In genomic region chr7:129689995-129690581, GRCh38 we compare ENCODE assay signal across 1 cellular context.
TF ChIP-seq lines count a peak whose summit lies in the region.

No MANE protein-coding gene starts in this region.

TF ChIP-seq in K562, 482 proteins besides CTCF, POLR2A, EP300 and RAD21 (continued from another document):
- TF ChIP-seq CEBPG (CRISPR knock-in tag; IDR thresholded peaks at IDR 0.05) (peak; percentile 40; the same call in 1 of the 2 replicates), CEBPG (tag; conservative IDR thresholded peaks at IDR 0.05 in 1 of 2, IDR thresholded peaks at IDR 0.05 in 1 of 2) (peak in 1 of 2 experiments; percentile 91; a peak in 2 of 4 replicates), ZNF584 (CRISPR knock-in tag; IDR thresholded peaks at IDR 0.05; ENCODE audit: low read depth) (peak; percentile 71), TFE3 (CRISPR knock-in tag; IDR thresholded peaks at IDR 0.05) (no peak), TFAM (CRISPR knock-in tag; conservative IDR thresholded peaks at IDR 0.05) (no peak), ATF3 (IDR thresholded peaks at IDR 0.05) (peak; percentile 55; the same call in 1 of the 2 replicates), ATF3 (CRISPR knock-in tag; conservative IDR thresholded peaks at IDR 0.05) (no peak), UBTF (IDR thresholded peaks at IDR 0.05; ENCODE audit: borderline replicate concordance in 1 of 2, low read depth in 2 of 2, low read length in 2 of 2) (no peak), NBN (IDR thresholded peaks at IDR 0.05; ENCODE audit: low read depth) (no peak), PHTF2 (CRISPR knock-in tag; IDR thresholded peaks at IDR 0.05) (no peak), SPI1 (IDR thresholded peaks at IDR 0.05; ENCODE audit: borderline replicate concordance, low read depth, low read length) (no peak), PRPF4 (IDR thresholded peaks at IDR 0.05; ENCODE audit: insufficient read depth, low read depth, low read length, poor library complexity, severe bottlenecking) (no peak), ZEB2 (IDR thresholded peaks at IDR 0.05) (no peak), PCBP2 (IDR thresholded peaks at IDR 0.05; ENCODE audit: low read depth, low read length, poor library complexity, severe bottlenecking) (no peak), USF2 (CRISPR knock-in tag; IDR thresholded peaks at IDR 0.05) (no peak), ZNF175 (CRISPR knock-in tag; IDR thresholded peaks at IDR 0.05; ENCODE audit: low read depth) (peak; percentile 12; the same call in 1 of the 2 replicates), KLF10 (CRISPR knock-in tag; IDR thresholded peaks at IDR 0.05) (no peak), SP2 (IDR thresholded peaks at IDR 0.05; ENCODE audit: extremely low read depth, low read depth, low read length, poor library complexity, severe bottlenecking) (no peak), FOXM1 (IDR thresholded peaks at IDR 0.05; ENCODE audit: low read depth) (no peak), FOXM1 (CRISPR knock-in tag; IDR thresholded peaks at IDR 0.05; ENCODE audit: low read depth) (no peak), ZNF197 (CRISPR knock-in tag; IDR thresholded peaks at IDR 0.05; ENCODE audit: low read depth) (no peak), SP1 (CRISPR knock-in tag; IDR thresholded peaks at IDR 0.05) (no peak), ZBTB1 (CRISPR knock-in tag; IDR thresholded peaks at IDR 0.05; ENCODE audit: borderline replicate concordance, low read depth) (no peak)
- TF ChIP-seq, protein P1, sequence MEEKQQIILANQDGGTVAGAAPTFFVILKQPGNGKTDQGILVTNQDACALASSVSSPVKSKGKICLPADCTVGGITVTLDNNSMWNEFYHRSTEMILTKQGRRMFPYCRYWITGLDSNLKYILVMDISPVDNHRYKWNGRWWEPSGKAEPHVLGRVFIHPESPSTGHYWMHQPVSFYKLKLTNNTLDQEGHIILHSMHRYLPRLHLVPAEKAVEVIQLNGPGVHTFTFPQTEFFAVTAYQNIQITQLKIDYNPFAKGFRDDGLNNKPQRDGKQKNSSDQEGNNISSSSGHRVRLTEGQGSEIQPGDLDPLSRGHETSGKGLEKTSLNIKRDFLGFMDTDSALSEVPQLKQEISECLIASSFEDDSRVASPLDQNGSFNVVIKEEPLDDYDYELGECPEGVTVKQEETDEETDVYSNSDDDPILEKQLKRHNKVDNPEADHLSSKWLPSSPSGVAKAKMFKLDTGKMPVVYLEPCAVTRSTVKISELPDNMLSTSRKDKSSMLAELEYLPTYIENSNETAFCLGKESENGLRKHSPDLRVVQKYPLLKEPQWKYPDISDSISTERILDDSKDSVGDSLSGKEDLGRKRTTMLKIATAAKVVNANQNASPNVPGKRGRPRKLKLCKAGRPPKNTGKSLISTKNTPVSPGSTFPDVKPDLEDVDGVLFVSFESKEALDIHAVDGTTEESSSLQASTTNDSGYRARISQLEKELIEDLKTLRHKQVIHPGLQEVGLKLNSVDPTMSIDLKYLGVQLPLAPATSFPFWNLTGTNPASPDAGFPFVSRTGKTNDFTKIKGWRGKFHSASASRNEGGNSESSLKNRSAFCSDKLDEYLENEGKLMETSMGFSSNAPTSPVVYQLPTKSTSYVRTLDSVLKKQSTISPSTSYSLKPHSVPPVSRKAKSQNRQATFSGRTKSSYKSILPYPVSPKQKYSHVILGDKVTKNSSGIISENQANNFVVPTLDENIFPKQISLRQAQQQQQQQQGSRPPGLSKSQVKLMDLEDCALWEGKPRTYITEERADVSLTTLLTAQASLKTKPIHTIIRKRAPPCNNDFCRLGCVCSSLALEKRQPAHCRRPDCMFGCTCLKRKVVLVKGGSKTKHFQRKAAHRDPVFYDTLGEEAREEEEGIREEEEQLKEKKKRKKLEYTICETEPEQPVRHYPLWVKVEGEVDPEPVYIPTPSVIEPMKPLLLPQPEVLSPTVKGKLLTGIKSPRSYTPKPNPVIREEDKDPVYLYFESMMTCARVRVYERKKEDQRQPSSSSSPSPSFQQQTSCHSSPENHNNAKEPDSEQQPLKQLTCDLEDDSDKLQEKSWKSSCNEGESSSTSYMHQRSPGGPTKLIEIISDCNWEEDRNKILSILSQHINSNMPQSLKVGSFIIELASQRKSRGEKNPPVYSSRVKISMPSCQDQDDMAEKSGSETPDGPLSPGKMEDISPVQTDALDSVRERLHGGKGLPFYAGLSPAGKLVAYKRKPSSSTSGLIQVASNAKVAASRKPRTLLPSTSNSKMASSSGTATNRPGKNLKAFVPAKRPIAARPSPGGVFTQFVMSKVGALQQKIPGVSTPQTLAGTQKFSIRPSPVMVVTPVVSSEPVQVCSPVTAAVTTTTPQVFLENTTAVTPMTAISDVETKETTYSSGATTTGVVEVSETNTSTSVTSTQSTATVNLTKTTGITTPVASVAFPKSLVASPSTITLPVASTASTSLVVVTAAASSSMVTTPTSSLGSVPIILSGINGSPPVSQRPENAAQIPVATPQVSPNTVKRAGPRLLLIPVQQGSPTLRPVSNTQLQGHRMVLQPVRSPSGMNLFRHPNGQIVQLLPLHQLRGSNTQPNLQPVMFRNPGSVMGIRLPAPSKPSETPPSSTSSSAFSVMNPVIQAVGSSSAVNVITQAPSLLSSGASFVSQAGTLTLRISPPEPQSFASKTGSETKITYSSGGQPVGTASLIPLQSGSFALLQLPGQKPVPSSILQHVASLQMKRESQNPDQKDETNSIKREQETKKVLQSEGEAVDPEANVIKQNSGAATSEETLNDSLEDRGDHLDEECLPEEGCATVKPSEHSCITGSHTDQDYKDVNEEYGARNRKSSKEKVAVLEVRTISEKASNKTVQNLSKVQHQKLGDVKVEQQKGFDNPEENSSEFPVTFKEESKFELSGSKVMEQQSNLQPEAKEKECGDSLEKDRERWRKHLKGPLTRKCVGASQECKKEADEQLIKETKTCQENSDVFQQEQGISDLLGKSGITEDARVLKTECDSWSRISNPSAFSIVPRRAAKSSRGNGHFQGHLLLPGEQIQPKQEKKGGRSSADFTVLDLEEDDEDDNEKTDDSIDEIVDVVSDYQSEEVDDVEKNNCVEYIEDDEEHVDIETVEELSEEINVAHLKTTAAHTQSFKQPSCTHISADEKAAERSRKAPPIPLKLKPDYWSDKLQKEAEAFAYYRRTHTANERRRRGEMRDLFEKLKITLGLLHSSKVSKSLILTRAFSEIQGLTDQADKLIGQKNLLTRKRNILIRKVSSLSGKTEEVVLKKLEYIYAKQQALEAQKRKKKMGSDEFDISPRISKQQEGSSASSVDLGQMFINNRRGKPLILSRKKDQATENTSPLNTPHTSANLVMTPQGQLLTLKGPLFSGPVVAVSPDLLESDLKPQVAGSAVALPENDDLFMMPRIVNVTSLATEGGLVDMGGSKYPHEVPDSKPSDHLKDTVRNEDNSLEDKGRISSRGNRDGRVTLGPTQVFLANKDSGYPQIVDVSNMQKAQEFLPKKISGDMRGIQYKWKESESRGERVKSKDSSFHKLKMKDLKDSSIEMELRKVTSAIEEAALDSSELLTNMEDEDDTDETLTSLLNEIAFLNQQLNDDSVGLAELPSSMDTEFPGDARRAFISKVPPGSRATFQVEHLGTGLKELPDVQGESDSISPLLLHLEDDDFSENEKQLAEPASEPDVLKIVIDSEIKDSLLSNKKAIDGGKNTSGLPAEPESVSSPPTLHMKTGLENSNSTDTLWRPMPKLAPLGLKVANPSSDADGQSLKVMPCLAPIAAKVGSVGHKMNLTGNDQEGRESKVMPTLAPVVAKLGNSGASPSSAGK (IDR thresholded peaks at IDR 0.05): no peak
- TF ChIP-seq, protein P2, sequence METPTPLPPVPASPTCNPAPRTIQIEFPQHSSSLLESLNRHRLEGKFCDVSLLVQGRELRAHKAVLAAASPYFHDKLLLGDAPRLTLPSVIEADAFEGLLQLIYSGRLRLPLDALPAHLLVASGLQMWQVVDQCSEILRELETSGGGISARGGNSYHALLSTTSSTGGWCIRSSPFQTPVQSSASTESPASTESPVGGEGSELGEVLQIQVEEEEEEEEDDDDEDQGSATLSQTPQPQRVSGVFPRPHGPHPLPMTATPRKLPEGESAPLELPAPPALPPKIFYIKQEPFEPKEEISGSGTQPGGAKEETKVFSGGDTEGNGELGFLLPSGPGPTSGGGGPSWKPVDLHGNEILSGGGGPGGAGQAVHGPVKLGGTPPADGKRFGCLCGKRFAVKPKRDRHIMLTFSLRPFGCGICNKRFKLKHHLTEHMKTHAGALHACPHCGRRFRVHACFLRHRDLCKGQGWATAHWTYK (CRISPR knock-in tag; IDR thresholded peaks at IDR 0.05): no peak
- TF ChIP-seq, protein P3, sequence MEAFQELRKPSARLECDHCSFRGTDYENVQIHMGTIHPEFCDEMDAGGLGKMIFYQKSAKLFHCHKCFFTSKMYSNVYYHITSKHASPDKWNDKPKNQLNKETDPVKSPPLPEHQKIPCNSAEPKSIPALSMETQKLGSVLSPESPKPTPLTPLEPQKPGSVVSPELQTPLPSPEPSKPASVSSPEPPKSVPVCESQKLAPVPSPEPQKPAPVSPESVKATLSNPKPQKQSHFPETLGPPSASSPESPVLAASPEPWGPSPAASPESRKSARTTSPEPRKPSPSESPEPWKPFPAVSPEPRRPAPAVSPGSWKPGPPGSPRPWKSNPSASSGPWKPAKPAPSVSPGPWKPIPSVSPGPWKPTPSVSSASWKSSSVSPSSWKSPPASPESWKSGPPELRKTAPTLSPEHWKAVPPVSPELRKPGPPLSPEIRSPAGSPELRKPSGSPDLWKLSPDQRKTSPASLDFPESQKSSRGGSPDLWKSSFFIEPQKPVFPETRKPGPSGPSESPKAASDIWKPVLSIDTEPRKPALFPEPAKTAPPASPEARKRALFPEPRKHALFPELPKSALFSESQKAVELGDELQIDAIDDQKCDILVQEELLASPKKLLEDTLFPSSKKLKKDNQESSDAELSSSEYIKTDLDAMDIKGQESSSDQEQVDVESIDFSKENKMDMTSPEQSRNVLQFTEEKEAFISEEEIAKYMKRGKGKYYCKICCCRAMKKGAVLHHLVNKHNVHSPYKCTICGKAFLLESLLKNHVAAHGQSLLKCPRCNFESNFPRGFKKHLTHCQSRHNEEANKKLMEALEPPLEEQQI (IDR thresholded peaks at IDR 0.05): no peak
- TF ChIP-seq, protein P4, sequence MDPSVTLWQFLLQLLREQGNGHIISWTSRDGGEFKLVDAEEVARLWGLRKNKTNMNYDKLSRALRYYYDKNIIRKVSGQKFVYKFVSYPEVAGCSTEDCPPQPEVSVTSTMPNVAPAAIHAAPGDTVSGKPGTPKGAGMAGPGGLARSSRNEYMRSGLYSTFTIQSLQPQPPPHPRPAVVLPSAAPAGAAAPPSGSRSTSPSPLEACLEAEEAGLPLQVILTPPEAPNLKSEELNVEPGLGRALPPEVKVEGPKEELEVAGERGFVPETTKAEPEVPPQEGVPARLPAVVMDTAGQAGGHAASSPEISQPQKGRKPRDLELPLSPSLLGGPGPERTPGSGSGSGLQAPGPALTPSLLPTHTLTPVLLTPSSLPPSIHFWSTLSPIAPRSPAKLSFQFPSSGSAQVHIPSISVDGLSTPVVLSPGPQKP (CRISPR knock-in tag; IDR thresholded peaks at IDR 0.05): no peak
